In the genomic region with DNA sequence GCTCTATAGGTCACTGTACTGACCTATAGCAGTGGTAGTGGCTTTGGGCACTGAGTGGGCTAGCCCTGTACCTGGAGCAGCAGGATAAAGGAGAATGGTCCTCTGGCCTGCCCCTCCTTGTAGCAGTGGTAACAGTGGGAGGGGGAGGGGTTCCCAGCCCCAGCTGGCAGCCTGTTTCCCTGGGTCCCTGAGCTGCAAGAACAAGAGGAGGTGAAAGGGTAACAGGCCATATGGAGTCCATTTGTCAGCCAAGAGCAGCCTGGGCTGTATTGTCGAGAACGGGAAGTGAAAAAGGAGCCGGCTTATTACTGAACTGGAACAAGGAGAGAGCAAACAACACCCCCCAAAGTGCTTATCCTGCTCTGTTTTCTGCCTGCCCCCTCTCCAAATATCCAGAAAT, we compare ENCODE assay signal across 8 cellular contexts.
DNase-seq lines count a peak whose midpoint lies in the region; ATAC-seq lines count a peak whose summit lies in the region.

No MANE protein-coding gene starts in this region.

- H3K27ac Mint-ChIP-seq in stimulated activated naive CD8-positive, alpha-beta T cell treated with anti-CD3 and anti-CD28 coated beads, Interleukin-15, Interleukin-2, amounts not matched to agents 100 ng/mL and 50 ng/mL, for 24 hours = peak overlapping the region; percentile 23
- no peak overlapping the region for H3K27ac Mint-ChIP-seq in activated naive CD8-positive, alpha-beta T cell treated with anti-CD3 and anti-CD28 coated beads for 36 hours

- peaks cover 76% of the 10 kb centered on the region for H3K4me1 Mint-ChIP-seq in stimulated activated naive CD8-positive, alpha-beta T cell treated with anti-CD3 and anti-CD28 coated beads, Interleukin-15, Interleukin-2, amounts not matched to agents 100 ng/mL and 50 ng/mL, for 24 hours (ENCODE audit: low read depth)
- H3K4me1 Mint-ChIP-seq in activated naive CD8-positive, alpha-beta T cell treated with anti-CD3 and anti-CD28 coated beads for 36 hours = peaks cover 50% of the 10 kb centered on the region

- DNase-seq in stimulated activated naive CD8-positive, alpha-beta T cell treated with anti-CD3 and anti-CD28 coated beads, Interleukin-15, Interleukin-2, amounts not matched to agents 100 U/mL and 50 U/mL, for 24 hours = no peak
- peak; percentile 63 for DNase-seq in NCI-H146 treated with DMSO at 0.1 percent for 48 hours (lab: John Stamatoyannopoulos, UW; ENCODE audit: unreplicated experiment)
- peak; percentile 72 for DNase-seq in dermis blood vessel endothelial cell
- DNase-seq in retina = peak; percentile 56
- no peak for DNase-seq in activated naive CD8-positive, alpha-beta T cell treated with anti-CD3 and anti-CD28 coated beads for 36 hours
- no peak for DNase-seq in stimulated activated CD4-positive, alpha-beta T cell treated with anti-CD3 and anti-CD28 coated beads, Interleukin-4, amount 100 ng/mL, for 4 hours

- no peak overlapping the region for H3K4me3 Mint-ChIP-seq in stimulated activated naive CD8-positive, alpha-beta T cell treated with anti-CD3 and anti-CD28 coated beads, Interleukin-15, Interleukin-2, amounts not matched to agents 100 ng/mL and 50 ng/mL, for 24 hours
- H3K4me3 Mint-ChIP-seq in activated naive CD8-positive, alpha-beta T cell treated with anti-CD3 and anti-CD28 coated beads for 36 hours = no peak overlapping the region

- no peaks in the 10 kb centered on the region for H3K9me3 Mint-ChIP-seq in stimulated activated naive CD8-positive, alpha-beta T cell treated with anti-CD3 and anti-CD28 coated beads, Interleukin-15, Interleukin-2, amounts not matched to agents 100 ng/mL and 50 ng/mL, for 24 hours
- no peaks in the 10 kb centered on the region for H3K9me3 Mint-ChIP-seq in activated naive CD8-positive, alpha-beta T cell treated with anti-CD3 and anti-CD28 coated beads for 36 hours

- peaks cover 31% of the 10 kb centered on the region for H3K36me3 Mint-ChIP-seq in stimulated activated naive CD8-positive, alpha-beta T cell treated with anti-CD3 and anti-CD28 coated beads, Interleukin-15, Interleukin-2, amounts not matched to agents 100 ng/mL and 50 ng/mL, for 24 hours (ENCODE audit: low read depth)
- H3K36me3 Mint-ChIP-seq in activated naive CD8-positive, alpha-beta T cell treated with anti-CD3 and anti-CD28 coated beads for 36 hours = peaks cover 25% of the 10 kb centered on the region

- no peaks in the 10 kb centered on the region for H3K27me3 Mint-ChIP-seq in stimulated activated naive CD8-positive, alpha-beta T cell treated with anti-CD3 and anti-CD28 coated beads, Interleukin-15, Interleukin-2, amounts not matched to agents 100 ng/mL and 50 ng/mL, for 24 hours
- H3K27me3 Mint-ChIP-seq in activated naive CD8-positive, alpha-beta T cell treated with anti-CD3 and anti-CD28 coated beads for 36 hours = no peaks in the 10 kb centered on the region

- no peak for ATAC-seq in stimulated activated naive CD8-positive, alpha-beta T cell treated with anti-CD3 and anti-CD28 coated beads, Interleukin-15, Interleukin-2, amounts not matched to agents 100 U/mL and 50 U/mL, for 24 hours
- no peak for ATAC-seq in esophagus mucosa

Comparison
In these comparisons a context has a peak if more than half of its experiments do, and no peak if none do; other contexts are left out.
1. DNase-seq: peak in NCI-H146 treated with DMSO at 0.1 percent for 48 hours (single experiment), dermis blood vessel endothelial cell (single experiment) and retina (single experiment); none in stimulated activated naive CD8-positive, alpha-beta T cell treated with anti-CD3 and anti-CD28 coated beads, Interleukin-15, Interleukin-2, amounts not matched to agents 100 U/mL and 50 U/mL, for 24 hours (single experiment), activated naive CD8-positive, alpha-beta T cell treated with anti-CD3 and anti-CD28 coated beads for 36 hours (single experiment) and stimulated activated CD4-positive, alpha-beta T cell treated with anti-CD3 and anti-CD28 coated beads, Interleukin-4, amount 100 ng/mL, for 4 hours (0 of 2).